16 cellular contexts compared by ENCODE assay signal in the genomic region with DNA sequence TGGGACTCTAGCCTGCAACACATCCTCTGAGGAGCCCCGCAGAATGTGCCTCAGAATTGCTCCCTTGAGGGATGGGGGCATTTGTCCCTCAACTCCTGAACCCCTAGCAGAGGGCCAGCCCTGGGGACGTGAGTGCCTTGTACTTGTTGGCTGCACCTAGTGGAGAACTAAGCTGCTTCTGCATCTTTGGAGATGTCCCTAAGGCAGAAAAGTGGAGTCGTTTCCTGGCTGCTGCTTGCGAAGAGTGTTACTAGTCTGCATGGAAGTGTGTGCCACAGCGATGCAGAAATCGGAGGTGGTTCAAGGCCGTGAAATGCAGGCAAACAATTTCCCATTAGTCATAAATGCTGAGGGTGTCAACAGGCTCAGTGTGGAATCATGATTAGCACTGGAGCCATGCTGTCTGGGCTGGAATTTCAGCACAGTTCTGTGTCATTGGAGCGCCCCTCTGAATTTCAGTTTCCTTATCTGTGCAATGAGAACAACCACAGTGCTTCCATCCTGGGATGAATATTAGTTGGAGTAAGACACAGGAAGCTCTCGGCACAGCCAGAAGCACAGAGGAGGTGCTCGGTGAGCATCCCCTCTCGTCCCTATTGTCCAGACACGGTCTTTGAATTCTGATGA. TPM values are rescaled to one million over a fixed set of nuclear protein-coding genes. Genes with fewer than 3 reads are reported as not detected.
DNase-seq lines count a peak whose midpoint lies in the region; ATAC-seq, FAIRE-seq and TF ChIP-seq lines count a peak whose summit lies in the region.
"Had no signal": no experiment of that assay in that cellular context is flagged by ENCODE, and none has a peak within 500 bp of the region (broad histone marks: within the 10 kb centered on the region; RNA-seq: fewer than 3 reads in every experiment).

No MANE protein-coding gene starts in this region.

- peaks cover 27% of the 10 kb centered on the region for H3K4me1 Mint-ChIP-seq in T-helper 17 cell

- no peaks in the 10 kb centered on the region for H3K27me3 Mint-ChIP-seq in T-helper 17 cell
- H3K27me3 Mint-ChIP-seq: T-cell had no signal

- H3K27ac Mint-ChIP-seq in T-helper 17 cell, result no peak overlapping the region
- H3K27ac Mint-ChIP-seq: T-cell had no signal

- peaks cover 2% of the 10 kb centered on the region for H3K36me3 Mint-ChIP-seq in T-helper 17 cell (ENCODE audit: low read depth)

- H3K4me3 ChIP-seq in fibroblast of villous mesenchyme (ENCODE audit: low read depth, low read length), result no peak overlapping the region
- H3K4me3 ChIP-seq: tibial nerve had no signal

- no peak for FAIRE-seq in GM12892 (lab: Jason Lieb, UNC)

- peak; percentile 78 for DNase-seq in GM03348 (ENCODE audit: low spot score)
- no peak for DNase-seq in T-helper 17 cell
- DNase-seq in fibroblast of villous mesenchyme (ENCODE audit: low read depth), result peak; percentile 50
- peak; percentile 11 for DNase-seq in retina
- DNase-seq in NCI-H1048 (lab: John Stamatoyannopoulos, UW), result no peak
- no peak for DNase-seq in HuH-7 (ENCODE audit: low spot score)
- no peak for DNase-seq in GM12892 (ENCODE audit: insufficient read length)
- DNase-seq: activated T-cell treated with anti-CD3 and anti-CD28 coated beads, Interleukin-2, amount 50 U/mL, for 1 hour; effector CD8-positive, alpha-beta T cell; left colon; NCI-H1092; OCI-M1; T-cell had no signal

- TF ChIP-seq POLR2A in GM12892 (IDR thresholded peaks at IDR 0.05; ENCODE audit: low read depth, low read length), result no peak

- H3K4me3 Mint-ChIP-seq in T-helper 17 cell, result peak overlapping the region; percentile 45
- H3K4me3 Mint-ChIP-seq: T-cell had no signal

- ATAC-seq in T-helper 17 cell (no peak), HG02970 (IDR thresholded peaks at IDR 0.05; ENCODE audit: low FRiP score, unreplicated experiment) (no peak)
- ATAC-seq: left colon, T-cell had no signal

- no peaks in the 10 kb centered on the region for H3K9me3 ChIP-seq in T-helper 17 cell (ENCODE audit: control insufficient read depth, low read length, poor library complexity, severe bottlenecking)
- H3K9me3 ChIP-seq: neutrophil, tibial nerve had no signal

- TF ChIP-seq CTCF in fibroblast of villous mesenchyme (IDR thresholded peaks at IDR 0.05; ENCODE audit: insufficient read depth, low read depth, low read length), result no peak

RNA-seq across cellular contexts. Expression of gene MIAT, which starts 56.5 kb away (rescaled TPM):
- total RNA-seq in T-helper 17 cell, result 100 to 1,000 TPM in 1 of 2 donors, 10 to 100 TPM in 1; 83.4 to 116 TPM
- total RNA-seq in fibroblast of villous mesenchyme, result 0.97 and 1.3 TPM in 2 replicates
- polyA plus RNA-seq in GM12892 (2012; ENCODE audit: missing spikeins), result 10.0 TPM

Comparison
In these comparisons a context has a peak if more than half of its experiments do, and no peak if none do; other contexts are left out.
1. DNase-seq: peak in GM03348 (single experiment), fibroblast of villous mesenchyme (single experiment) and retina (single experiment); none in T-helper 17 cell (0 of 3), NCI-H1048 (single experiment), HuH-7 (single experiment) and GM12892 (single experiment).
2. RNA of gene MIAT, which starts 56.5 kb away (total RNA-seq): 83.4 to 116 TPM in T-helper 17 cell; 0.97 to 1.3 TPM in fibroblast of villous mesenchyme; every median in the first group is over 10 times any median in the second.